ENCODE assay signal across 29 cellular contexts in genomic region chr20:16404171-16404570, GRCh38.
"Had no signal": no experiment of that assay in that cellular context is flagged by ENCODE, and none has a peak within 500 bp of the region (broad histone marks: within the 10 kb centered on the region; RNA-seq: fewer than 3 reads in every experiment).

No MANE protein-coding gene starts in this region.

- H3K4me3 Mint-ChIP-seq: dendritic cell treated with granulocyte-macrophage colony-stimulating factor and Interleukin-4, amounts not matched to agents 40 ng/mL and 50 ng/mL, for 4 days; mesothelial cell of epicardium; naive B cell; nephron; stimulated activated naive B cell treated with anti-CD40 and anti-IgM and Interleukin-4, amounts not matched to agents 10 μg/mL and 1 μg/mL and 100 μg/mL, for 72 hours; stimulated activated naive CD8-positive, alpha-beta T cell treated with anti-CD3 and anti-CD28 coated beads, Interleukin-15, amount 100 ng/mL, for 72 hours had no signal

- H3K9me3 Mint-ChIP-seq: dendritic cell treated with granulocyte-macrophage colony-stimulating factor and Interleukin-4, amounts not matched to agents 40 ng/mL and 50 ng/mL, for 4 days; stimulated activated naive CD8-positive, alpha-beta T cell treated with anti-CD3 and anti-CD28 coated beads, Interleukin-15, amount 100 ng/mL, for 72 hours had no signal

- H3K36me3 ChIP-seq: colonic mucosa, prostate gland had no signal

- H3K27me3 ChIP-seq: colonic mucosa, esophagus squamous epithelium, heart right ventricle, left lung, suprapubic skin, vagina had no signal

- DNase-seq: colonic mucosa; effector CD8-positive, alpha-beta T cell; erythroblast; esophagus squamous epithelium; foreskin melanocyte; glutamatergic neuron; heart right ventricle; hippocampal formation; left cardiac atrium; left lung; mesenchymal stem cell; mucosa of descending colon; naive B cell; nucleus accumbens; right cardiac atrium; small intestine; stimulated activated CD4-positive, alpha-beta T cell treated with anti-CD3 and anti-CD28 coated beads, Interleukin-15, amount 100 ng/mL, for 24 hours; stimulated activated CD4-positive, alpha-beta T cell treated with anti-CD3 and anti-CD28 coated beads, Interleukin-2, amount 100 ng/mL, for 48 hours; stimulated activated naive B cell treated with anti-CD40 and anti-IgM and Interleukin-4, amounts not matched to agents 10 μg/mL and 1 μg/mL and 100 μg/mL, for 72 hours; stimulated activated naive CD8-positive, alpha-beta T cell treated with anti-CD3 and anti-CD28 coated beads, Interleukin-15, amount 100 ng/mL, for 72 hours; trophoblast cell had no signal

- H3K4me1 Mint-ChIP-seq: stimulated activated naive CD8-positive, alpha-beta T cell treated with anti-CD3 and anti-CD28 coated beads, Interleukin-15, amount 100 ng/mL, for 72 hours had no signal

- H3K4me3 ChIP-seq: colonic mucosa, esophagus squamous epithelium, heart right ventricle, left lung, mucosa of descending colon, prostate gland, suprapubic skin, vagina had no signal

- ATAC-seq: left lung; mucosa of descending colon; stimulated activated naive B cell treated with anti-CD40 and anti-IgM and Interleukin-4, amounts not matched to agents 10 μg/mL and 1 μg/mL and 100 μg/mL, for 72 hours; stimulated activated naive CD8-positive, alpha-beta T cell treated with anti-CD3 and anti-CD28 coated beads, Interleukin-15, amount 100 ng/mL, for 72 hours had no signal

- H3K27ac Mint-ChIP-seq: dendritic cell treated with granulocyte-macrophage colony-stimulating factor and Interleukin-4, amounts not matched to agents 40 ng/mL and 50 ng/mL, for 4 days; mesothelial cell of epicardium; nephron; stimulated activated naive B cell treated with anti-CD40 and anti-IgM and Interleukin-4, amounts not matched to agents 10 μg/mL and 1 μg/mL and 100 μg/mL, for 72 hours; stimulated activated naive CD8-positive, alpha-beta T cell treated with anti-CD3 and anti-CD28 coated beads, Interleukin-15, amount 100 ng/mL, for 72 hours had no signal

- H3K27me3 Mint-ChIP-seq: dendritic cell treated with granulocyte-macrophage colony-stimulating factor and Interleukin-4, amounts not matched to agents 40 ng/mL and 50 ng/mL, for 4 days; naive B cell; stimulated activated naive B cell treated with anti-CD40 and anti-IgM and Interleukin-4, amounts not matched to agents 10 μg/mL and 1 μg/mL and 100 μg/mL, for 72 hours; stimulated activated naive CD8-positive, alpha-beta T cell treated with anti-CD3 and anti-CD28 coated beads, Interleukin-15, amount 100 ng/mL, for 72 hours had no signal

- H3K27ac ChIP-seq: colonic mucosa, esophagus squamous epithelium, heart right ventricle, left lung, prostate gland, suprapubic skin, vagina had no signal

- H3K9me3 ChIP-seq: colonic mucosa, esophagus squamous epithelium, heart right ventricle, left lung, mucosa of descending colon, prostate gland, suprapubic skin, vagina had no signal

- H3K4me1 ChIP-seq: colonic mucosa, esophagus squamous epithelium, left lung, prostate gland, suprapubic skin, vagina had no signal

- FAIRE-seq: endothelial cell of umbilical vein, islet of Langerhans, small intestine had no signal
